ENCODE assay signal across 10 cellular contexts in genomic region chr10:33365871-33366411, GRCh38. TPM values are rescaled to one million over a fixed set of nuclear protein-coding genes. Genes with fewer than 3 reads are reported as not detected.
DNase-seq lines count a peak whose midpoint lies in the region; ATAC-seq and TF ChIP-seq lines count a peak whose summit lies in the region.
"Had no signal": no experiment of that assay in that cellular context is flagged by ENCODE, and none has a peak within 500 bp of the region (broad histone marks: within the 10 kb centered on the region; RNA-seq: fewer than 3 reads in every experiment).

No MANE protein-coding gene starts in this region.

- no peaks in the 10 kb centered on the region for H3K27me3 ChIP-seq in GM23338 (ENCODE audit: insufficient read depth)

- H3K4me1 ChIP-seq in GM23338 (ENCODE audit: insufficient read depth), result no peaks in the 10 kb centered on the region

- H3K79me2 ChIP-seq in GM23338 (replicated peaks; ENCODE audit: insufficient read depth), result no peaks in the 10 kb centered on the region

- no peak for TF ChIP-seq CTCF in GM23338 (conservative IDR thresholded peaks at IDR 0.05; ENCODE audit: low read depth in 2 of 2)

- H3K4me3 ChIP-seq in GM23338, result no peak overlapping the region

- H3K4me2 ChIP-seq in GM23338, result no peak overlapping the region

- H3K9me3 Mint-ChIP-seq in GM23338, result peaks cover 7% of the 10 kb centered on the region; the same call in 2 of the 3 replicates

- H3K36me3 Mint-ChIP-seq in GM23338 (ENCODE audit: low read depth), result no peaks in the 10 kb centered on the region

- H4K20me1 ChIP-seq in GM23338 (replicated peaks; ENCODE audit: insufficient read depth), result no peaks in the 10 kb centered on the region

- H3K27me3 Mint-ChIP-seq in GM23338 (ENCODE audit: insufficient read depth, low read depth, poor library complexity), result peaks cover 5% of the 10 kb centered on the region
- H3K27me3 Mint-ChIP-seq: progenitor cell of endocrine pancreas had no signal

- H3F3A ChIP-seq in GM23338 (replicated peaks; ENCODE audit: low read depth), result no peaks in the 10 kb centered on the region

- no peak overlapping the region for H3K4me3 Mint-ChIP-seq in GM23338

- no peak overlapping the region for H3K27ac Mint-ChIP-seq in GM23338
- H3K27ac Mint-ChIP-seq: progenitor cell of endocrine pancreas had no signal

- no peak overlapping the region for H3K27ac ChIP-seq in GM23338 (ENCODE audit: low read depth)

- ATAC-seq in esophagus mucosa, result peak; percentile 20
- ATAC-seq in GM23338, result no peak
- ATAC-seq in GM21526 (IDR thresholded peaks at IDR 0.05; ENCODE audit: low FRiP score, unreplicated experiment), result no peak

- peaks cover 12% of the 10 kb centered on the region for H3K9me2 ChIP-seq in GM23338 (ENCODE audit: insufficient read depth)

- H2AFZ ChIP-seq in GM23338, result no peak overlapping the region

- no peaks in the 10 kb centered on the region; the same call in 1 of the 2 replicates for H3K36me3 ChIP-seq in GM23338 (ENCODE audit: insufficient read depth)

- peak; percentile 6 for DNase-seq in stimulated activated CD4-positive, alpha-beta T cell treated with anti-CD3 and anti-CD28 coated beads, Interleukin-12 subunit alpha, Interleukin-12 subunit beta, amount 100 ng/mL, for 4 hours
- DNase-seq in stimulated activated CD4-positive, alpha-beta T cell treated with anti-CD3 and anti-CD28 coated beads, Interleukin-4, amount 100 ng/mL, for 1 hour, result no peak
- peak; percentile 85 for DNase-seq in SIG-M5 (lab: John Stamatoyannopoulos, UW)
- DNase-seq in stromal cell of bone marrow (ENCODE audit: low read depth), result peak; percentile 97
- no peak for DNase-seq in GM23338 (ENCODE audit: low spot score)
- DNase-seq in NCI-H1105 (lab: John Stamatoyannopoulos, UW), result no peak
- DNase-seq: Right ventricle myocardium superior had no signal

- H3K4me1 Mint-ChIP-seq in GM23338, result no peaks in the 10 kb centered on the region

TF ChIP-seq in GM23338, 12 proteins besides CTCF, POLR2A, EP300 and RAD21:
- TF ChIP-seq ZNF462 (CRISPR knock-in tag; IDR thresholded peaks at IDR 0.05) (no peak), STAT1 (IDR thresholded peaks at IDR 0.05; ENCODE audit: unreplicated experiment) (no peak), NANOG (IDR thresholded peaks at IDR 0.05; ENCODE audit: borderline replicate concordance) (no peak), JUNB (IDR thresholded peaks at IDR 0.05; ENCODE audit: unreplicated experiment) (no peak), ZNF331 (CRISPR knock-in tag; IDR thresholded peaks at IDR 0.05; ENCODE audit: low read depth) (no peak), ZNF114 (CRISPR knock-in tag; IDR thresholded peaks at IDR 0.05) (no peak), EZH2 (IDR thresholded peaks at IDR 0.05; ENCODE audit: low read depth, unreplicated experiment) (no peak), REST (IDR thresholded peaks at IDR 0.05; ENCODE audit: unreplicated experiment) (no peak), POLR2AphosphoS5 (IDR thresholded peaks at IDR 0.05; ENCODE audit: low read depth) (no peak), CREB1 (CRISPR knock-in tag; IDR thresholded peaks at IDR 0.05; ENCODE audit: low read depth) (no peak), ETS1 (IDR thresholded peaks at IDR 0.05) (no peak), EZH2phosphoT487 (IDR thresholded peaks at IDR 0.05; ENCODE audit: unreplicated experiment) (no peak)
TF ChIP-seq in GM23338: peak in this region for 0.

RNA-seq across cellular contexts. Expression of gene NRP1, which starts 31.5 kb away (rescaled TPM):
- 8.8 TPM for total RNA-seq in esophagus mucosa
- 3.5 and 3.9 TPM in 2 replicates for total RNA-seq in GM23338 (2014; rRNA removed; shearing (Covaris generic))
- polyA plus RNA-seq in GM23338 (2016; fragmentation: Nextera tagmentation; extraction: Ambion mirVana), result 2.9 and 3.6 TPM in 2 replicates

Comparison
In these comparisons a context has a peak if more than half of its experiments do, and no peak if none do; other contexts are left out.
1. DNase-seq: peak in stimulated activated CD4-positive, alpha-beta T cell treated with anti-CD3 and anti-CD28 coated beads, Interleukin-12 subunit alpha, Interleukin-12 subunit beta, amount 100 ng/mL, for 4 hours (single experiment), SIG-M5 (single experiment) and stromal cell of bone marrow (single experiment); none in stimulated activated CD4-positive, alpha-beta T cell treated with anti-CD3 and anti-CD28 coated beads, Interleukin-4, amount 100 ng/mL, for 1 hour (single experiment), GM23338 (single experiment) and NCI-H1105 (single experiment).